1 cellular context compared by ENCODE assay signal in the genomic region with DNA sequence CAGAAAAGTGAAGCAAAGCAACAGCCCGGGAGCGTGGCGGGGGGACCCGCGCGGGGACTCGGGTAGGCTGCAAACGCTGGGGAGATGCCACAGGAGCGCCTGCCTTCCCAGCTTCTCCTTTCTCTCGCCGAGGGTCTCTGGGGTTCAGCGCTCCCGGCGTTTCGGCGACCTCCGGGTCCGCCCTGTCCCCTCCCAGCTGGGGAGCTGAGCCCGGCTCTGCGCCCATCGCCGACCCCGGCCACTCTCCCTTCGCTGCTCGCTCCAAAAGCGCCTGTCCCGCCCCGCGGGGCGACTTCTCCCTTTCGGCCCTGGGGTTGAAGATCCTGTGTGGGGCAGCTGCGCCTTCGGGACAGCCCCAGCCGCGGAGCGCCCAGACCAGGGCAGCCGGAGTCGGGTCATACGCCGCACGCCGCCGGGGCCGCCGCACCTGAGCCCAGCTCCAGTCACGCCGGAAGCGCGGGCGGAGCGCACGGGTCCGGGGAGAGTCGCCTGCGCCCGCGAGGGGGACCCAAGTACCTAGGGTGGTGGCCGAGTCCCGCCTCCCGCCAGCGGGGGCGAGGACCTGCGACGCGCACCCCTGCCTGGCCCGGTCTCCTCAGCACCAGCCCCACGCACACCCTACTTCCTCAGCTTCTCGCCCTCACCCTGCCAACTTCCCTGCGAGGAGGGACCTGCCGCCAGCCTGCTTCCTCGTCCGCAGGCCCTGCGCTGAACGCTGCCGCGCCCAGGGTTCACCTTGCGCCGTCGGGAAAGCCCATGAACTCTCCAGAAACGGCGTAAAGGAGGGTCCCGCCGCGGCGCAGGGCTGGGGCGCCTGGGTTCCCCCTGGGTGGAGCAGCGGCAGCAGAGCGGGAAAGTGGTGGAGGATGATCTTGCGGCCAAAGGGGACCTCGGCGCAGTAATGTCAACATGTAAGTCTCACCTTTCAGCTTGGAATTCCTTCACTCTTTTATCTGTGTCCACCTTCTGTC.
A peak's percentile ranks its signal among the peaks of the same experiment; 100 is the strongest.
TF ChIP-seq lines count a peak whose summit lies in the region.

Gene ADGRG6, plus strand, starts transcription at position 587 of the 971 bp plus-strand sequence. Its CDS starts 323 bp downstream, at position 910.

TF ChIP-seq in HepG2, 621 proteins besides CTCF, POLR2A, EP300 and RAD21 (continued from another document and continues in another):
- TF ChIP-seq, protein P1, sequence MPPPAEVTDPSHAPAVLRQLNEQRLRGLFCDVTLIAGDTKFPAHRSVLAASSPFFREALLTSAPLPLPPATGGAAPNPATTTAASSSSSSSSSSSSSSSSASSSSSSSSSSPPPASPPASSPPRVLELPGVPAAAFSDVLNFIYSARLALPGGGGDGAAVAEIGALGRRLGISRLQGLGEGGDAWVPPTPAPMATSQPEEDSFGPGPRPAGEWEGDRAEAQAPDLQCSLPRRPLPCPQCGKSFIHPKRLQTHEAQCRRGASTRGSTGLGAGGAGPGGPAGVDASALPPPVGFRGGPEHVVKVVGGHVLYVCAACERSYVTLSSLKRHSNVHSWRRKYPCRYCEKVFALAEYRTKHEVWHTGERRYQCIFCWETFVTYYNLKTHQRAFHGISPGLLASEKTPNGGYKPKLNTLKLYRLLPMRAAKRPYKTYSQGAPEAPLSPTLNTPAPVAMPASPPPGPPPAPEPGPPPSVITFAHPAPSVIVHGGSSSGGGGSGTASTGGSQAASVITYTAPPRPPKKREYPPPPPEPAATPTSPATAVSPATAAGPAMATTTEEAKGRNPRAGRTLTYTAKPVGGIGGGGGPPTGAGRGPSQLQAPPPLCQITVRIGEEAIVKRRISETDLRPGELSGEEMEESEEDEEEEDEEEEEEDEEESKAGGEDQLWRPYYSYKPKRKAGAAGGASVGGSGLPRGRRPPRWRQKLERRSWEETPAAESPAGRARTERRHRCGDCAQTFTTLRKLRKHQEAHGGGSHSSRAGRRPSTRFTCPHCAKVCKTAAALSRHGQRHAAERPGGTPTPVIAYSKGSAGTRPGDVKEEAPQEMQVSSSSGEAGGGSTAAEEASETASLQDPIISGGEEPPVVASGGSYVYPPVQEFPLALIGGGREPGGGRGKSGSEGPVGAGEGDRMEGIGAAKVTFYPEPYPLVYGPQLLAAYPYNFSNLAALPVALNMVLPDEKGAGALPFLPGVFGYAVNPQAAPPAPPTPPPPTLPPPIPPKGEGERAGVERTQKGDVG (CRISPR knock-in tag; IDR thresholded peaks at IDR 0.05; ENCODE audit: borderline replicate concordance) = peak; percentile 92; the same call in 1 of the 2 replicates
- TF ChIP-seq ZC3H4 (CRISPR knock-in tag; IDR thresholded peaks at IDR 0.05; ENCODE audit: borderline replicate concordance) (0 out of 2 replicates have a peak, but pooled peaks have one; percentile 79), ZNF616 (CRISPR knock-in tag; IDR thresholded peaks at IDR 0.05; ENCODE audit: low read depth) (peak; percentile 96), STAG1 (CRISPR knock-in tag; IDR thresholded peaks at IDR 0.05) (peak; percentile 73), ZSCAN21 (CRISPR knock-in tag; IDR thresholded peaks at IDR 0.05; ENCODE audit: borderline replicate concordance) (peak; percentile 99), ZNF354B (CRISPR knock-in tag; IDR thresholded peaks at IDR 0.05) (peak; percentile 80; the same call in 1 of the 2 replicates), ZNF556 (CRISPR knock-in tag; IDR thresholded peaks at IDR 0.05; ENCODE audit: borderline replicate concordance) (no peak; the same call in 1 of the 2 replicates), CHCHD3 (CRISPR knock-in tag; IDR thresholded peaks at IDR 0.05) (no peak), DZIP1 (CRISPR knock-in tag; IDR thresholded peaks at IDR 0.05) (peak; percentile 99; the same call in 1 of the 2 replicates), SATB2 (CRISPR knock-in tag; IDR thresholded peaks at IDR 0.05) (peak; percentile 28; the same call in 1 of the 2 replicates), ZNF549 (CRISPR knock-in tag; IDR thresholded peaks at IDR 0.05) (peak; percentile 75; the same call in 1 of the 2 replicates), ZNF121 (CRISPR knock-in tag; IDR thresholded peaks at IDR 0.05) (peak; percentile 64; the same call in 1 of the 2 replicates), NR2F6 (IDR thresholded peaks at IDR 0.05) (no peak; the same call in 1 of the 2 replicates), NR2F6 (CRISPR knock-in tag; IDR thresholded peaks at IDR 0.05) (peak; percentile 65), ARID3A (IDR thresholded peaks at IDR 0.05; ENCODE audit: low read depth, low read length) (peak; percentile 39; the same call in 1 of the 2 replicates), MTERF4 (CRISPR knock-in tag; IDR thresholded peaks at IDR 0.05) (peak; percentile 99), NFE2 (CRISPR knock-in tag; IDR thresholded peaks at IDR 0.05) (no peak), GFI1 (CRISPR knock-in tag; IDR thresholded peaks at IDR 0.05; ENCODE audit: borderline replicate concordance) (peak; percentile 87), MAF1 (CRISPR knock-in tag; IDR thresholded peaks at IDR 0.05; ENCODE audit: borderline replicate concordance) (no peak; the same call in 1 of the 2 replicates), SAFB2 (CRISPR knock-in tag; IDR thresholded peaks at IDR 0.05; ENCODE audit: borderline replicate concordance, low read depth) (peak; percentile 99), SETDB1 (CRISPR knock-in tag; IDR thresholded peaks at IDR 0.05; ENCODE audit: borderline replicate concordance) (peak; percentile 46; the same call in 1 of the 2 replicates), POLR2AphosphoS2 (IDR thresholded peaks at IDR 0.05; ENCODE audit: low read depth, low read length) (no peak), HMG20B (CRISPR knock-in tag; conservative IDR thresholded peaks at IDR 0.05) (no peak; the same call in 1 of the 2 replicates), ZBTB10 (CRISPR knock-in tag; IDR thresholded peaks at IDR 0.05; ENCODE audit: borderline replicate concordance) (peak; percentile 88; the same call in 1 of the 2 replicates), THAP11 (CRISPR knock-in tag; IDR thresholded peaks at IDR 0.05) (peak; percentile 53; the same call in 1 of the 2 replicates), KLF11 (CRISPR knock-in tag; IDR thresholded peaks at IDR 0.05) (peak; percentile 6; the same call in 1 of the 2 replicates), ZNF672 (CRISPR knock-in tag; IDR thresholded peaks at IDR 0.05) (no peak)
- TF ChIP-seq, protein P2, sequence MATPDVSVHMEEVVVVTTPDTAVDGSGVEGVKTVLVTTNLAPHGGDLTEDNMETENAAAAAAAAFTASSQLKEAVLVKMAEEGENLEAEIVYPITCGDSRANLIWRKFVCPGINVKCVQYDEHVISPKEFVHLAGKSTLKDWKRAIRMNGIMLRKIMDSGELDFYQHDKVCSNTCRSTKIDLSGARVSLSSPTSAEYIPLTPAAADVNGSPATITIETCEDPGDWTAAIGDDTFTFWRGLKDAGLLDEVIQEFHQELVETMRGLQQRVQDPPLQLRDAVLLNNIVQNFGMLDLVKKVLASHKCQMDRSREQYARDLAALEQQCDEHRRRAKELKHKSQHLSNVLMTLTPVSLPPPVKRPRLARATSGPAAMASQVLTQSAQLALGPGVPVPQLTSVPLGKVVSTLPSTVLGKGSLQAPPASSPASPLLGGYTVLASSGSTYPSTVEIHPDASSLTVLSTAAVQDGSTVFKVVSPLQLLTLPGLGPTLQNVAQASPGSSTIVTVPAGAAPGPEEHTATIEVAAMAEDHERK (CRISPR knock-in tag; IDR thresholded peaks at IDR 0.05; ENCODE audit: low read depth) = no peak; the same call in 1 of the 2 replicates
- TF ChIP-seq, protein P3, sequence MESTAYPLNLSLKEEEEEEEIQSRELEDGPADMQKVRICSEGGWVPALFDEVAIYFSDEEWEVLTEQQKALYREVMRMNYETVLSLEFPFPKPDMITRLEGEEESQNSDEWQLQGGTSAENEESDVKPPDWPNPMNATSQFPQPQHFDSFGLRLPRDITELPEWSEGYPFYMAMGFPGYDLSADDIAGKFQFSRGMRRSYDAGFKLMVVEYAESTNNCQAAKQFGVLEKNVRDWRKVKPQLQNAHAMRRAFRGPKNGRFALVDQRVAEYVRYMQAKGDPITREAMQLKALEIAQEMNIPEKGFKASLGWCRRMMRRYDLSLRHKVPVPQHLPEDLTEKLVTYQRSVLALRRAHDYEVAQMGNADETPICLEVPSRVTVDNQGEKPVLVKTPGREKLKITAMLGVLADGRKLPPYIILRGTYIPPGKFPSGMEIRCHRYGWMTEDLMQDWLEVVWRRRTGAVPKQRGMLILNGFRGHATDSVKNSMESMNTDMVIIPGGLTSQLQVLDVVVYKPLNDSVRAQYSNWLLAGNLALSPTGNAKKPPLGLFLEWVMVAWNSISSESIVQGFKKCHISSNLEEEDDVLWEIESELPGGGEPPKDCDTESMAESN (CRISPR knock-in tag; conservative IDR thresholded peaks at IDR 0.05) = peak; percentile 96
- TF ChIP-seq, protein P4, sequence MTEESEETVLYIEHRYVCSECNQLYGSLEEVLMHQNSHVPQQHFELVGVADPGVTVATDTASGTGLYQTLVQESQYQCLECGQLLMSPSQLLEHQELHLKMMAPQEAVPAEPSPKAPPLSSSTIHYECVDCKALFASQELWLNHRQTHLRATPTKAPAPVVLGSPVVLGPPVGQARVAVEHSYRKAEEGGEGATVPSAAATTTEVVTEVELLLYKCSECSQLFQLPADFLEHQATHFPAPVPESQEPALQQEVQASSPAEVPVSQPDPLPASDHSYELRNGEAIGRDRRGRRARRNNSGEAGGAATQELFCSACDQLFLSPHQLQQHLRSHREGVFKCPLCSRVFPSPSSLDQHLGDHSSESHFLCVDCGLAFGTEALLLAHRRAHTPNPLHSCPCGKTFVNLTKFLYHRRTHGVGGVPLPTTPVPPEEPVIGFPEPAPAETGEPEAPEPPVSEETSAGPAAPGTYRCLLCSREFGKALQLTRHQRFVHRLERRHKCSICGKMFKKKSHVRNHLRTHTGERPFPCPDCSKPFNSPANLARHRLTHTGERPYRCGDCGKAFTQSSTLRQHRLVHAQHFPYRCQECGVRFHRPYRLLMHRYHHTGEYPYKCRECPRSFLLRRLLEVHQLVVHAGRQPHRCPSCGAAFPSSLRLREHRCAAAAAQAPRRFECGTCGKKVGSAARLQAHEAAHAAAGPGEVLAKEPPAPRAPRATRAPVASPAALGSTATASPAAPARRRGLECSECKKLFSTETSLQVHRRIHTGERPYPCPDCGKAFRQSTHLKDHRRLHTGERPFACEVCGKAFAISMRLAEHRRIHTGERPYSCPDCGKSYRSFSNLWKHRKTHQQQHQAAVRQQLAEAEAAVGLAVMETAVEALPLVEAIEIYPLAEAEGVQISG (CRISPR knock-in tag; IDR thresholded peaks at IDR 0.05) = peak; percentile 89
- TF ChIP-seq, protein P5, sequence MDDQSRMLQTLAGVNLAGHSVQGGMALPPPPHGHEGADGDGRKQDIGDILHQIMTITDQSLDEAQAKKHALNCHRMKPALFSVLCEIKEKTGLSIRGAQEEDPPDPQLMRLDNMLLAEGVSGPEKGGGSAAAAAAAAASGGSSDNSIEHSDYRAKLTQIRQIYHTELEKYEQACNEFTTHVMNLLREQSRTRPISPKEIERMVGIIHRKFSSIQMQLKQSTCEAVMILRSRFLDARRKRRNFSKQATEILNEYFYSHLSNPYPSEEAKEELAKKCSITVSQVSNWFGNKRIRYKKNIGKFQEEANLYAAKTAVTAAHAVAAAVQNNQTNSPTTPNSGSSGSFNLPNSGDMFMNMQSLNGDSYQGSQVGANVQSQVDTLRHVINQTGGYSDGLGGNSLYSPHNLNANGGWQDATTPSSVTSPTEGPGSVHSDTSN (CRISPR knock-in tag; IDR thresholded peaks at IDR 0.05; ENCODE audit: borderline replicate concordance) = 0 out of 2 replicates have a peak, but pooled peaks have one; percentile 33
